ENCODE assay signal across 16 cellular contexts in genomic region chr19:46225558-46226004, GRCh38. TPM values are rescaled to one million over a fixed set of nuclear protein-coding genes. Genes with fewer than 3 reads are reported as not detected.
DNase-seq lines count a peak whose midpoint lies in the region; ATAC-seq, FAIRE-seq and TF ChIP-seq lines count a peak whose summit lies in the region.
"Had no signal": no experiment of that assay in that cellular context is flagged by ENCODE, and none has a peak within 500 bp of the region (broad histone marks: within the 10 kb centered on the region; RNA-seq: fewer than 3 reads in every experiment).

No MANE protein-coding gene starts in this region.

- H3K79me2 ChIP-seq in K562 (ENCODE audit: control insufficient read depth, insufficient read depth, low read length) = no peaks in the 10 kb centered on the region

- H4K20me1 ChIP-seq in K562 (replicated peaks; ENCODE audit: control insufficient read depth, insufficient read depth, low read length) = peaks cover 4% of the 10 kb centered on the region; the same call in 1 of the 2 replicates

- H3K27me3 ChIP-seq in K562 (ENCODE audit: control insufficient read depth in 2 of 2, insufficient read depth in 2 of 2, low read length in 2 of 2) = peaks cover 0 to 60% of the 10 kb centered on the region in 2 experiments; a peak in 2 of 5 replicates

- no peaks in the 10 kb centered on the region for H3K36me3 ChIP-seq in K562 (ENCODE audit: control insufficient read depth, insufficient read depth, low read length)
- H3K36me3 ChIP-seq: spleen had no signal

- H3K4me3 ChIP-seq in K562 = no peak overlapping the region
- H3K4me3 ChIP-seq: spleen had no signal

- 0% methylated on average over 5 of the region's 5 CpGs for WGBS in K562 (ENCODE audit: insufficient coverage, low coverage, missing lambda C conversion rate)

- DNase-seq in NK-92 treated with Interleukin-12 subunit alpha and Interleukin-12 subunit beta, amount 100 ng/mL, for 24 hours (lab: John Stamatoyannopoulos, UW) = peak; percentile 19
- DNase-seq in NK-92 (lab: John Stamatoyannopoulos, UW; ENCODE audit: unreplicated experiment) (no peak), OCI-M1 (lab: John Stamatoyannopoulos, UW) (peak; percentile 70), K562 (ENCODE audit: extremely low read depth in 1 of 4, low spot score in 3 of 4) (peak in 1 of 4 experiments; percentile 27), lung microvascular endothelial cell (ENCODE audit: low read depth in 2 of 2) (peak; percentile 10 to 16), HPDE6-E6E7 (ENCODE audit: extremely low spot score) (no peak)
- DNase-seq in stimulated activated naive CD4-positive, alpha-beta T cell (lab: John Stamatoyannopoulos, UW) = no peak
- DNase-seq: 8988T; activated CD4-positive, alpha-beta T cell treated with anti-CD3 and anti-CD28 coated beads, Interleukin-2, amount 10 ng/mL, durations not matched to agents 24 days and 14 days; erythroblast; NCI-H2227 treated with DMSO at 0.1 percent for 48 hours; spleen had no signal

- no peak overlapping the region for H3K9ac ChIP-seq in K562 (ENCODE audit: insufficient read depth in 1 of 2, low read depth in 2 of 2, low read length in 2 of 2)

- H3K27ac ChIP-seq in K562 (ENCODE audit: extremely low read depth, low read depth, low read length) = no peak overlapping the region
- H3K27ac ChIP-seq: spleen had no signal

- POLR2A ChIA-PET in K562 (lab: Yijun Ruan, JAX) = no interaction called here

- BruUV-seq in K562 (replicated peaks; lab: Mats Ljungman, UMichigan) = no TSS peak

- TF ChIP-seq POLR2A in K562 (conservative IDR thresholded peaks at IDR 0.05) = no peak

- H3K9me1 ChIP-seq in K562 (ENCODE audit: control insufficient read depth, insufficient read depth, low read length) = no peaks in the 10 kb centered on the region

- H3K4me1 ChIP-seq in K562 (replicated peaks in 1 of 2; ENCODE audit: control insufficient read depth in 2 of 2, insufficient read depth in 2 of 2, low read length in 2 of 2) = no peaks in the 10 kb centered on the region
- H3K4me1 ChIP-seq: spleen had no signal

- no peak for ATAC-seq in K562
- no peak for ATAC-seq in GM18498 (IDR thresholded peaks at IDR 0.05; ENCODE audit: unreplicated experiment)

- TF ChIP-seq EP300 in K562 (IDR thresholded peaks at IDR 0.05; ENCODE audit: low read length) = no peak

- CTCF ChIA-PET in K562 (lab: Yijun Ruan, JAX; ENCODE audit: low intra/inter-chr PET ratio) = no interaction called here

- intact Hi-C loops in K562 (cut with micrococcal nuclease) = no loop called here

- in situ Hi-C loops in K562 (cut with MboI) = no loop called here

- TF ChIP-seq CTCF in K562 (IDR thresholded peaks at IDR 0.05 in 2 of 3, conservative IDR thresholded peaks at IDR 0.05 in 1 of 3; ENCODE audit: insufficient read depth in 2 of 3, low read depth in 1 of 3, low read length in 3 of 3) = no peak

- no peak overlapping the region for H2AFZ ChIP-seq in K562 (ENCODE audit: low read depth, low read length)

- no peaks in the 10 kb centered on the region for H3K9me3 ChIP-seq in K562 (replicated peaks; ENCODE audit: control insufficient read depth, insufficient read depth, low read depth, low read length)
- H3K9me3 ChIP-seq: spleen had no signal

- TF ChIP-seq RAD21 in K562 (CRISPR knock-in tag; conservative IDR thresholded peaks at IDR 0.05 in 1 of 2, IDR thresholded peaks at IDR 0.05 in 1 of 2) = no peak

- H3K4me2 ChIP-seq in K562 (ENCODE audit: insufficient read depth, low read length) = no peak overlapping the region

- peak; percentile 48 for FAIRE-seq in K562 (lab: Jason Lieb, UNC)

TF ChIP-seq in K562, 482 proteins besides CTCF, POLR2A, EP300 and RAD21 (continues in another document):
- TF ChIP-seq EHMT2 (IDR thresholded peaks at IDR 0.05) (peak; percentile 93), SMAD4 (CRISPR knock-in tag; conservative IDR thresholded peaks at IDR 0.05) (no peak), PBX2 (CRISPR knock-in tag; IDR thresholded peaks at IDR 0.05; ENCODE audit: low read depth) (no peak), PBX2 (tag; conservative IDR thresholded peaks at IDR 0.05; ENCODE audit: low read depth) (no peak), MAFK (IDR thresholded peaks at IDR 0.05; ENCODE audit: low read length) (no peak), TEAD2 (tag; IDR thresholded peaks at IDR 0.05) (no peak), ZNF232 (CRISPR knock-in tag; IDR thresholded peaks at IDR 0.05) (no peak), BRD4 (IDR thresholded peaks at IDR 0.05) (no peak), ETS1 (conservative IDR thresholded peaks at IDR 0.05; ENCODE audit: control insufficient read depth, low read depth, low read length) (no peak), TCF7L2 (IDR thresholded peaks at IDR 0.05; ENCODE audit: low read depth, low read length) (no peak), GTF2E2 (tag; IDR thresholded peaks at IDR 0.05) (no peak), RFX7 (CRISPR knock-in tag; IDR thresholded peaks at IDR 0.05) (no peak), MXD1 (CRISPR knock-in tag; IDR thresholded peaks at IDR 0.05; ENCODE audit: borderline replicate concordance, poor library complexity, severe bottlenecking) (no peak), ZNF212 (CRISPR knock-in tag; IDR thresholded peaks at IDR 0.05) (no peak), KAT8 (IDR thresholded peaks at IDR 0.05; ENCODE audit: low read depth) (no peak)

RNA-seq across cellular contexts. Expression of gene IGFL1, which starts 4.0 kb away (rescaled TPM):
- total RNA-seq in K562 (2011; cell fraction: chromatin; rRNA removed; ENCODE audit: low replicate concordance) = not detected in 2 replicates
- total RNA-seq in K562 (2011; cell fraction: nucleolus; rRNA removed) = not detected in 2 replicates
- not detected in 2 replicates for total RNA-seq in K562 (2011; cell fraction: nucleoplasm; rRNA removed)
- not detected in 2 replicates for total RNA-seq in K562 (2014; rRNA removed)
- total RNA-seq in K562 (2014; rRNA removed; fragmentation: Illumina TruSeq; extraction: Trizol) = not detected in 2 replicates
- total RNA-seq in K562 (2015; rRNA removed; fragmentation: Illumina TruSeq; extraction: Trizol) = not detected in 2 replicates
- not detected in 2 replicates for total RNA-seq in K562 (2021)
- polyA plus RNA-seq in K562 (2011; rRNA removed) = not detected in 2 replicates
- not detected in 2 replicates for polyA plus RNA-seq in K562 (2011; cell fraction: cytosol; rRNA removed)
- not detected in 2 replicates for polyA plus RNA-seq in K562 (2011; cell fraction: nucleus; rRNA removed)
- polyA plus RNA-seq in K562 (2012) = not detected in 2 replicates
- not detected in 2 replicates for polyA plus RNA-seq in K562 (2014; fragmentation: Illumina TruSeq; extraction: Trizol)
- not detected for polyA plus RNA-seq in K562 (2014; fragmentation: Nextera tagmentation; extraction: Ambion mirVana)
- polyA plus RNA-seq in K562 (2014; rRNA removed) = not detected in 2 replicates
- polyA minus RNA-seq in K562 (2011; rRNA and poly(A)+ RNA removed) = not detected in 2 replicates
- not detected in 2 replicates for polyA minus RNA-seq in K562 (2011; cell fraction: cytosol; rRNA and poly(A)+ RNA removed)
- polyA minus RNA-seq in K562 (2011; cell fraction: nucleus; rRNA and poly(A)+ RNA removed) = not detected in 2 replicates
- not detected in 2 replicates for total RNA-seq in lung microvascular endothelial cell
- total RNA-seq: activated CD4-positive, alpha-beta T cell treated with anti-CD3 and anti-CD28 coated beads, Interleukin-2, amount 10 ng/mL, durations not matched to agents 24 days and 14 days; cardiac septum; osteocyte; spleen; temporal lobe had no signal
- polyA plus RNA-seq: spleen had no signal

Comparison
In these comparisons a context has a peak if more than half of its experiments do, and no peak if none do; other contexts are left out.
1. DNase-seq: peak in NK-92 treated with Interleukin-12 subunit alpha and Interleukin-12 subunit beta, amount 100 ng/mL, for 24 hours (single experiment), OCI-M1 (single experiment) and lung microvascular endothelial cell (2 of 2); none in NK-92 (single experiment), stimulated activated naive CD4-positive, alpha-beta T cell (0 of 6) and HPDE6-E6E7 (single experiment).